In genomic region chr14:105126126-105126969, GRCh38 we compare ENCODE assay signal across 21 cellular contexts. TPM values are rescaled to one million over a fixed set of nuclear protein-coding genes. Genes with fewer than 3 reads are reported as not detected.
A peak's percentile ranks its signal among the peaks of the same experiment; 100 is the strongest.
DNase-seq lines count a peak whose midpoint lies in the region; ATAC-seq, FAIRE-seq and TF ChIP-seq lines count a peak whose summit lies in the region.
"Had no signal": no experiment of that assay in that cellular context is flagged by ENCODE, and none has a peak within 500 bp of the region (broad histone marks: within the 10 kb centered on the region; RNA-seq: fewer than 3 reads in every experiment).

No MANE protein-coding gene starts in this region.

- CTCF ChIA-PET in HepG2 (lab: Yijun Ruan, JAX; ENCODE audit: low intra/inter-chr PET ratio, low total read pairs): no interaction called here

- H3K9ac ChIP-seq in HepG2 (ENCODE audit: insufficient read depth, low read depth, low read length): no peak overlapping the region

- TF ChIP-seq CTCF in GM23338 (conservative IDR thresholded peaks at IDR 0.05; ENCODE audit: low read depth in 2 of 2) (no peak), HepG2 (CRISPR knock-in tag; IDR thresholded peaks at IDR 0.05) (no peak), prostate gland (IDR thresholded peaks at IDR 0.05) (no peak)

- H3K36me3 Mint-ChIP-seq in GM23338 (ENCODE audit: low read depth): no peaks in the 10 kb centered on the region

- 0 out of 3 replicates have a peak, but pooled peaks cover 3% of the 10 kb centered on the region for H3K4me1 Mint-ChIP-seq in GM23338

- H2AFZ ChIP-seq in GM23338 (no peak overlapping the region), HepG2 (ENCODE audit: low read length) (no peak overlapping the region)

- BruUV-seq in HepG2 (replicated peaks; lab: Mats Ljungman, UMichigan): no TSS peak

- no peak for TF ChIP-seq RAD21 in HepG2 (CRISPR knock-in tag; IDR thresholded peaks at IDR 0.05)

- no peaks in the 10 kb centered on the region for H3K9me2 ChIP-seq in GM23338 (ENCODE audit: insufficient read depth)

- H3K9me3 ChIP-seq in HepG2 (ENCODE audit: low read length): peaks cover 17% of the 10 kb centered on the region
- H3K9me3 ChIP-seq in prostate gland: no peaks in the 10 kb centered on the region

- no peak for TF ChIP-seq EP300 in HepG2 (IDR thresholded peaks at IDR 0.05; ENCODE audit: low read depth in 2 of 2, low read length in 2 of 2)
- TF ChIP-seq EP300 in HepG2 (CRISPR knock-in tag; IDR thresholded peaks at IDR 0.05; ENCODE audit: borderline replicate concordance): no peak

- FAIRE-seq in HepG2 (lab: Jason Lieb, UNC): no peak
- FAIRE-seq: GM12892, HTR-8/SVneo had no signal

- H3K4me2 ChIP-seq in GM23338: no peak overlapping the region
- peak overlapping the region; percentile 39; the same call in 1 of the 2 replicates for H3K4me2 ChIP-seq in HepG2 (ENCODE audit: low read depth, low read length)

- POLR2A ChIA-PET in HepG2 (lab: Yijun Ruan, JAX): no interaction called here

- no peak for TF ChIP-seq POLR2A in HepG2 (IDR thresholded peaks at IDR 0.05; ENCODE audit: insufficient read depth in 1 of 2, low read depth in 2 of 2, low read length in 2 of 2)
- no peak for TF ChIP-seq POLR2A in prostate gland (IDR thresholded peaks at IDR 0.05)

- WGBS in HepG2 (ENCODE audit: low lambda C conversion rate): 42% methylated on average over 20 of the region's 22 CpGs
- WGBS in prostate gland: 76% methylated on average over 22 of the region's 22 CpGs

- peaks cover 13% of the 10 kb centered on the region for H3K9me3 Mint-ChIP-seq in GM23338

- no peaks in the 10 kb centered on the region for H4K20me1 ChIP-seq in GM23338 (replicated peaks; ENCODE audit: insufficient read depth)
- H4K20me1 ChIP-seq in HepG2 (ENCODE audit: insufficient read depth, low read length): no peaks in the 10 kb centered on the region

- H3K36me3 ChIP-seq in GM23338 (ENCODE audit: insufficient read depth) (no peaks in the 10 kb centered on the region), HepG2 (replicated peaks in 1 of 2; ENCODE audit: control insufficient read depth in 1 of 2, insufficient read depth in 2 of 2, low read length in 2 of 2) (no peaks in the 10 kb centered on the region), prostate gland (no peaks in the 10 kb centered on the region)

- no peaks in the 10 kb centered on the region for H3K27me3 ChIP-seq in GM23338 (ENCODE audit: insufficient read depth)
- peaks cover 2 to 24% of the 10 kb centered on the region in 2 experiments; a peak in 3 of 5 replicates for H3K27me3 ChIP-seq in HepG2 (ENCODE audit: control insufficient read depth in 1 of 2, insufficient read depth in 2 of 2, low read length in 2 of 2)
- H3K27me3 ChIP-seq in prostate gland (replicated peaks; ENCODE audit: insufficient read depth): no peaks in the 10 kb centered on the region

- no peaks in the 10 kb centered on the region for H3F3A ChIP-seq in GM23338 (replicated peaks; ENCODE audit: low read depth)

- H3K4me1 ChIP-seq in GM23338 (ENCODE audit: insufficient read depth): no peaks in the 10 kb centered on the region
- peaks cover 23% of the 10 kb centered on the region for H3K4me1 ChIP-seq in HepG2 (ENCODE audit: insufficient read depth, low read length)
- H3K4me1 ChIP-seq in prostate gland (replicated peaks): no peaks in the 10 kb centered on the region

- H3K4me3 Mint-ChIP-seq in GM23338: no peak overlapping the region
- H3K4me3 Mint-ChIP-seq: H9 had no signal

- peaks cover 18% of the 10 kb centered on the region for H3K27me3 Mint-ChIP-seq in GM23338 (ENCODE audit: insufficient read depth, low read depth, poor library complexity)

- H3K27ac ChIP-seq in GM23338 (ENCODE audit: low read depth) (no peak overlapping the region), HepG2 (ENCODE audit: extremely low read length, insufficient read depth, low read length) (no peak overlapping the region), prostate gland (no peak overlapping the region)
- H3K27ac ChIP-seq: HL-60 had no signal

- intact Hi-C loops in HepG2 (cut with micrococcal nuclease; ENCODE audit: unreplicated experiment) (no loop called here), prostate gland (cut with DNase I) (no loop called here)

- H3K27ac Mint-ChIP-seq in GM23338: no peak overlapping the region
- H3K27ac Mint-ChIP-seq: H9 had no signal

- no peak overlapping the region for H3K4me3 ChIP-seq in GM23338
- H3K4me3 ChIP-seq in HepG2 (replicated peaks in 1 of 3; ENCODE audit: insufficient read depth in 1 of 3, low read depth in 2 of 3, low read length in 3 of 3): no peak overlapping the region
- H3K4me3 ChIP-seq in prostate gland: no peak overlapping the region

- H3K79me2 ChIP-seq in GM23338 (replicated peaks; ENCODE audit: insufficient read depth) (no peaks in the 10 kb centered on the region), HepG2 (ENCODE audit: insufficient read depth, low read length) (no peaks in the 10 kb centered on the region)

- DNase-seq in GM23338 (ENCODE audit: low spot score) (no peak), NCI-H146 treated with DMSO at 0.1 percent for 48 hours (lab: John Stamatoyannopoulos, UW; ENCODE audit: unreplicated experiment) (peak; percentile 38), HepG2 (ENCODE audit: low spot score) (peak; percentile 35), SHP77 treated with DMSO at 0.1 percent for 48 hours (lab: John Stamatoyannopoulos, UW) (no peak), prostate gland (ENCODE audit: low spot score) (no peak)
- peak; percentile 14 for DNase-seq in stimulated activated CD8-positive, alpha-beta memory T cell treated with anti-CD3 and anti-CD28 coated beads, Interleukin-4, amount 100 ng/mL, for 48 hours
- DNase-seq: ACHN, COR-L47, DMS153, H9, NCI-H1417, NCI-H2029 treated with DMSO at 0.1 percent for 48 hours, NCI-H2171 treated with DMSO at 0.1 percent for 48 hours, NCI-H510A, NCI-H774, PC-3 had no signal

- ATAC-seq in GM23338 (peak; percentile 29; the same call in 1 of the 3 replicates), HepG2 (peak; percentile 49; the same call in 2 of the 3 replicates), HG02970 (IDR thresholded peaks at IDR 0.05; ENCODE audit: low FRiP score, unreplicated experiment) (no peak), GM18867 (IDR thresholded peaks at IDR 0.05; ENCODE audit: unreplicated experiment) (no peak)
- ATAC-seq: PC-3 had no signal

- in situ Hi-C loops in HepG2 (cut with HindIII; ENCODE audit: extremely low pct_ligation_motif_present, low pct_unique_long_range_greater_than_20kb): no loop called here

RNA-seq across cellular contexts. Expression of gene JAG2, which starts 42.2 kb away (rescaled TPM):
- total RNA-seq in GM23338 (2014; rRNA removed; shearing (Covaris generic)): 9.6 and 10.3 TPM in 2 replicates
- polyA plus RNA-seq in GM23338 (2016; fragmentation: Nextera tagmentation; extraction: Ambion mirVana) (1.9 and 2.6 TPM in 2 replicates), HepG2 (2011; rRNA removed) (0.16 and 0.22 TPM in 2 replicates)
- total RNA-seq in HepG2 (2016; rRNA removed; fragmentation: Illumina TruSeq; extraction: Trizol) (0.04 TPM in 1 of 2 replicates, not detected in the other), prostate gland (10 to 100 TPM; 26.8 to 30.5 TPM)
- total RNA-seq in HepG2 (2016; cell fraction: cytosol; rRNA removed; fragmentation: Illumina TruSeq; extraction: Trizol; ENCODE audit: low read depth): not detected in 2 replicates
- total RNA-seq in HepG2 (2016; cell fraction: insoluble cytoplasmic fraction; rRNA removed; fragmentation: Illumina TruSeq; extraction: Trizol): not detected in 2 replicates
- not detected in 2 replicates for total RNA-seq in HepG2 (2016; cell fraction: membrane; rRNA removed; fragmentation: Illumina TruSeq; extraction: Trizol)
- total RNA-seq in HepG2 (2016; cell fraction: nucleus; rRNA removed; fragmentation: Illumina TruSeq; extraction: Trizol): not detected in 2 replicates
- polyA plus RNA-seq in HepG2 (2011; cell fraction: cytosol; rRNA removed): 0.04 and 0.10 TPM in 2 replicates
- 1.3 and 3.3 TPM in 2 replicates for polyA plus RNA-seq in HepG2 (2011; cell fraction: nucleus; rRNA removed)
- 0.16 TPM in 1 of 2 replicates, not detected in the other for polyA plus RNA-seq in HepG2 (2012)
- polyA plus RNA-seq in HepG2 (2016; cell fraction: cytosol; fragmentation: Illumina TruSeq; extraction: Trizol; ENCODE audit: low read depth): not detected in 2 replicates
- polyA plus RNA-seq in HepG2 (2016; cell fraction: insoluble cytoplasmic fraction; fragmentation: Illumina TruSeq; extraction: Trizol; ENCODE audit: low read depth): not detected in 2 replicates
- polyA plus RNA-seq in HepG2 (2016; cell fraction: membrane; fragmentation: Illumina TruSeq; extraction: Trizol; ENCODE audit: low read depth): not detected in 2 replicates
- not detected in 2 replicates for polyA plus RNA-seq in HepG2 (2016; cell fraction: nucleus; fragmentation: Illumina TruSeq; extraction: Trizol; ENCODE audit: insufficient read depth, low read depth)
- polyA minus RNA-seq in HepG2 (2011; rRNA and poly(A)+ RNA removed; ENCODE audit: low replicate concordance): 0.36 and 6.6 TPM in 2 replicates
- polyA minus RNA-seq in HepG2 (2011; cell fraction: cytosol; rRNA and poly(A)+ RNA removed): 0.44 TPM in 1 of 2 replicates, not detected in the other
- polyA minus RNA-seq in HepG2 (2011; cell fraction: nucleus; rRNA and poly(A)+ RNA removed): 0.13 TPM in 1 of 2 replicates, not detected in the other

RNA-seq across cellular contexts. Expression of gene NUDT14, which starts 54.8 kb away (rescaled TPM):
- 13.6 and 14.8 TPM in 2 replicates for total RNA-seq in GM23338 (2014; rRNA removed; shearing (Covaris generic))
- polyA plus RNA-seq in GM23338 (2016; fragmentation: Nextera tagmentation; extraction: Ambion mirVana) (38.4 and 41.0 TPM in 2 replicates), HepG2 (2011; rRNA removed) (6.1 and 6.7 TPM in 2 replicates)
- total RNA-seq in HepG2 (2016; rRNA removed; fragmentation: Illumina TruSeq; extraction: Trizol) (4.0 and 5.8 TPM in 2 replicates), prostate gland (10 to 100 TPM; 32.9 to 36.5 TPM)
- 9.0 and 9.9 TPM in 2 replicates for total RNA-seq in HepG2 (2016; cell fraction: cytosol; rRNA removed; fragmentation: Illumina TruSeq; extraction: Trizol; ENCODE audit: low read depth)
- 4.4 and 5.8 TPM in 2 replicates for total RNA-seq in HepG2 (2016; cell fraction: insoluble cytoplasmic fraction; rRNA removed; fragmentation: Illumina TruSeq; extraction: Trizol)
- total RNA-seq in HepG2 (2016; cell fraction: membrane; rRNA removed; fragmentation: Illumina TruSeq; extraction: Trizol): 7.1 and 10.6 TPM in 2 replicates
- 2.4 and 2.7 TPM in 2 replicates for total RNA-seq in HepG2 (2016; cell fraction: nucleus; rRNA removed; fragmentation: Illumina TruSeq; extraction: Trizol)
- 5.7 and 9.2 TPM in 2 replicates for polyA plus RNA-seq in HepG2 (2011; cell fraction: cytosol; rRNA removed)
- 5.6 and 6.5 TPM in 2 replicates for polyA plus RNA-seq in HepG2 (2011; cell fraction: nucleus; rRNA removed)
- 4.5 and 5.4 TPM in 2 replicates for polyA plus RNA-seq in HepG2 (2012)
- 11.3 and 13.8 TPM in 2 replicates for polyA plus RNA-seq in HepG2 (2016; cell fraction: cytosol; fragmentation: Illumina TruSeq; extraction: Trizol; ENCODE audit: low read depth)
- 4.0 and 5.1 TPM in 2 replicates for polyA plus RNA-seq in HepG2 (2016; cell fraction: insoluble cytoplasmic fraction; fragmentation: Illumina TruSeq; extraction: Trizol; ENCODE audit: low read depth)
- 7.8 and 10.1 TPM in 2 replicates for polyA plus RNA-seq in HepG2 (2016; cell fraction: membrane; fragmentation: Illumina TruSeq; extraction: Trizol; ENCODE audit: low read depth)
- polyA plus RNA-seq in HepG2 (2016; cell fraction: nucleus; fragmentation: Illumina TruSeq; extraction: Trizol; ENCODE audit: insufficient read depth, low read depth): 5.5 and 5.6 TPM in 2 replicates
- polyA minus RNA-seq in HepG2 (2011; rRNA and poly(A)+ RNA removed; ENCODE audit: low replicate concordance): 3.5 and 4.3 TPM in 2 replicates
- 1.3 and 3.4 TPM in 2 replicates for polyA minus RNA-seq in HepG2 (2011; cell fraction: cytosol; rRNA and poly(A)+ RNA removed)
- 1.3 and 1.9 TPM in 2 replicates for polyA minus RNA-seq in HepG2 (2011; cell fraction: nucleus; rRNA and poly(A)+ RNA removed)

Comparison
In these comparisons a context has a peak if more than half of its experiments do, and no peak if none do; other contexts are left out.
1. ATAC-seq: peak in GM23338 (single experiment) and HepG2 (single experiment); none in HG02970 (single experiment) and GM18867 (single experiment).
2. DNase-seq: peak in NCI-H146 treated with DMSO at 0.1 percent for 48 hours (single experiment), HepG2 (single experiment) and stimulated activated CD8-positive, alpha-beta memory T cell treated with anti-CD3 and anti-CD28 coated beads, Interleukin-4, amount 100 ng/mL, for 48 hours (single experiment); none in GM23338 (single experiment), SHP77 treated with DMSO at 0.1 percent for 48 hours (single experiment) and prostate gland (single experiment).